In genomic region chrY:2824493-2824892, GRCh38 we compare ENCODE assay signal across 34 cellular contexts. TPM values are rescaled to one million over a fixed set of nuclear protein-coding genes. Genes with fewer than 3 reads are reported as not detected.
"Had no signal": no experiment of that assay in that cellular context is flagged by ENCODE, and none has a peak within 500 bp of the region (broad histone marks: within the 10 kb centered on the region; RNA-seq: fewer than 3 reads in every experiment).

No MANE protein-coding gene starts in this region.

- H3K4me1 ChIP-seq: neural progenitor cell, parathyroid adenoma, psoas muscle, stomach, thyroid gland, tibial nerve, upper lobe of left lung, vagina had no signal

- H3K4me3 ChIP-seq: neural progenitor cell, ovary, psoas muscle, skin epidermis, stomach, thoracic aorta, thyroid gland, tibial nerve, upper lobe of left lung, vagina had no signal

- H3K36me3 Mint-ChIP-seq: natural killer cell; neural progenitor cell; stimulated activated effector memory CD8-positive, alpha-beta T cell treated with anti-CD3 and anti-CD28 coated beads, Interleukin-12 subunit alpha, Interleukin-12 subunit beta, amount 100 ng/mL, for 72 hours; stimulated activated naive B cell treated with anti-CD40 and anti-IgM and Interleukin-4, amounts not matched to agents 10 μg/mL and 1 μg/mL and 100 μg/mL, for 72 hours had no signal

- DNase-seq: natural killer cell; occipital lobe; ovary; posterior cingulate gyrus; psoas muscle; right cardiac atrium; stimulated activated CD4-positive, alpha-beta T cell treated with anti-CD3 and anti-CD28 coated beads, Interleukin-15, amount 100 ng/mL, for 24 hours; stimulated activated CD4-positive, alpha-beta T cell treated with anti-CD3 and anti-CD28 coated beads, Interleukin-2, amount 100 ng/mL, for 24 hours; stimulated activated CD4-positive, alpha-beta T cell treated with anti-CD3 and anti-CD28 coated beads, Interleukin-2, amount 100 ng/mL, for 48 hours; stimulated activated CD4-positive, alpha-beta T cell treated with anti-CD3 and anti-CD28 coated beads, Interleukin-4, amount 100 ng/mL, for 24 hours; stimulated activated naive B cell treated with anti-CD40 and anti-IgM and Interleukin-4, amounts not matched to agents 10 μg/mL and 1 μg/mL and 100 μg/mL, for 72 hours; stimulated activated naive CD4-positive, alpha-beta T cell treated with Interleukin-2 at 50 U/mL for 16 hours; stomach; thyroid gland; trophoblast cell; upper lobe of left lung had no signal

- H3K27me3 Mint-ChIP-seq: progenitor cell of endocrine pancreas had no signal

- FAIRE-seq: urothelium cell line had no signal

- H2AFZ ChIP-seq: neural progenitor cell, parathyroid adenoma had no signal

- H3K36me3 ChIP-seq: neural progenitor cell, ovary, stomach, thoracic aorta, thyroid gland, tibial nerve, upper lobe of left lung, vagina had no signal

- H3K4me2 ChIP-seq: neural progenitor cell had no signal

- H3K4me3 Mint-ChIP-seq: natural killer cell; nephron; neural progenitor cell; stimulated activated effector memory CD8-positive, alpha-beta T cell treated with anti-CD3 and anti-CD28 coated beads, Interleukin-12 subunit alpha, Interleukin-12 subunit beta, amount 100 ng/mL, for 72 hours; stimulated activated naive B cell treated with anti-CD40 and anti-IgM and Interleukin-4, amounts not matched to agents 10 μg/mL and 1 μg/mL and 100 μg/mL, for 72 hours; stimulated activated naive CD8-positive, alpha-beta T cell treated with anti-CD3 and anti-CD28 coated beads, Interleukin-15, Interleukin-2, amounts not matched to agents 100 ng/mL and 50 ng/mL, for 24 hours had no signal

- H3K27me3 ChIP-seq: neural progenitor cell, ovary, stomach, thyroid gland, tibial nerve, upper lobe of left lung, vagina had no signal

- H3K27ac ChIP-seq: neural progenitor cell, ovary, parathyroid adenoma, psoas muscle, skin epidermis, stomach, thoracic aorta, thyroid gland, tibial nerve, upper lobe of left lung, vagina had no signal

- H3K9me3 Mint-ChIP-seq: natural killer cell; nephron; neural progenitor cell; stimulated activated effector memory CD8-positive, alpha-beta T cell treated with anti-CD3 and anti-CD28 coated beads, Interleukin-12 subunit alpha, Interleukin-12 subunit beta, amount 100 ng/mL, for 72 hours; stimulated activated naive B cell treated with anti-CD40 and anti-IgM and Interleukin-4, amounts not matched to agents 10 μg/mL and 1 μg/mL and 100 μg/mL, for 72 hours; stimulated activated naive CD8-positive, alpha-beta T cell treated with anti-CD3 and anti-CD28 coated beads, Interleukin-15, Interleukin-2, amounts not matched to agents 100 ng/mL and 50 ng/mL, for 24 hours had no signal

- H3K27ac Mint-ChIP-seq: natural killer cell; nephron; neural progenitor cell; progenitor cell of endocrine pancreas; stimulated activated effector memory CD8-positive, alpha-beta T cell treated with anti-CD3 and anti-CD28 coated beads, Interleukin-12 subunit alpha, Interleukin-12 subunit beta, amount 100 ng/mL, for 72 hours; stimulated activated naive B cell treated with anti-CD40 and anti-IgM and Interleukin-4, amounts not matched to agents 10 μg/mL and 1 μg/mL and 100 μg/mL, for 72 hours; stimulated activated naive CD8-positive, alpha-beta T cell treated with anti-CD3 and anti-CD28 coated beads, Interleukin-15, Interleukin-2, amounts not matched to agents 100 ng/mL and 50 ng/mL, for 24 hours had no signal

- H3K4me1 Mint-ChIP-seq: natural killer cell; nephron; neural progenitor cell; stimulated activated effector memory CD8-positive, alpha-beta T cell treated with anti-CD3 and anti-CD28 coated beads, Interleukin-12 subunit alpha, Interleukin-12 subunit beta, amount 100 ng/mL, for 72 hours; stimulated activated naive B cell treated with anti-CD40 and anti-IgM and Interleukin-4, amounts not matched to agents 10 μg/mL and 1 μg/mL and 100 μg/mL, for 72 hours had no signal

- ATAC-seq: natural killer cell; psoas muscle; right cardiac atrium; sciatic nerve; stimulated activated effector memory CD8-positive, alpha-beta T cell treated with anti-CD3 and anti-CD28 coated beads, Interleukin-12 subunit alpha, Interleukin-12 subunit beta, amount 100 ng/mL, for 72 hours; stimulated activated naive B cell treated with anti-CD40 and anti-IgM and Interleukin-4, amounts not matched to agents 10 μg/mL and 1 μg/mL and 100 μg/mL, for 72 hours had no signal

- H3K79me2 ChIP-seq: parathyroid adenoma had no signal

- H3K9ac ChIP-seq: neural progenitor cell, parathyroid adenoma had no signal

- H3K9me3 ChIP-seq: ovary, psoas muscle, stomach, thoracic aorta, thyroid gland, tibial nerve, upper lobe of left lung, vagina had no signal

RNA-seq across cellular contexts. Expression of gene RPS4Y1, which starts 16.9 kb away (rescaled TPM):
- total RNA-seq: occipital lobe, progenitor cell of endocrine pancreas, psoas muscle, sciatic nerve, ureter, vagina had no signal
- polyA plus RNA-seq: ovary had no signal

RNA-seq across cellular contexts. Expression of gene SRY, which starts 37.0 kb away (rescaled TPM):
- total RNA-seq: natural killer cell, occipital lobe, osteoblast, ovary, progenitor cell of endocrine pancreas, psoas muscle, renal cortical epithelial cell, right cardiac atrium, sciatic nerve, stomach, subcutaneous adipose tissue, temporal lobe, thoracic aorta, thyroid gland, tibial nerve, upper lobe of left lung, ureter, vagina had no signal
- polyA plus RNA-seq: neural cell, ovary, psoas muscle, right cardiac atrium had no signal
